30 cellular contexts compared by ENCODE assay signal in genomic region chr1:197021716-197022115, GRCh38. TPM values are rescaled to one million over a fixed set of nuclear protein-coding genes. Genes with fewer than 3 reads are reported as not detected.
DNase-seq lines count a peak whose midpoint lies in the region; ATAC-seq, FAIRE-seq and TF ChIP-seq lines count a peak whose summit lies in the region.
"Had no signal": no experiment of that assay in that cellular context is flagged by ENCODE, and none has a peak within 500 bp of the region (broad histone marks: within the 10 kb centered on the region; RNA-seq: fewer than 3 reads in every experiment).

No MANE protein-coding gene starts in this region.

- no peaks in the 10 kb centered on the region for H3K79me2 ChIP-seq in K562 (ENCODE audit: control insufficient read depth, insufficient read depth, low read length)

- no TSS peak for BruUV-seq in K562 (replicated peaks; lab: Mats Ljungman, UMichigan)

- no peaks in the 10 kb centered on the region for H3K36me3 ChIP-seq in BLaER1 treated with 17β-estradiol and CSF1 and Interleukin-3, amounts not matched to agents 10 nM and 100 nM
- H3K36me3 ChIP-seq in K562 (ENCODE audit: control insufficient read depth, insufficient read depth, low read length), result no peaks in the 10 kb centered on the region
- H3K36me3 ChIP-seq: BLaER1 had no signal

- no peaks in the 10 kb centered on the region for H3K27me3 ChIP-seq in BLaER1 treated with 17β-estradiol and CSF1 and Interleukin-3, amounts not matched to agents 10 nM and 100 nM
- no peaks in the 10 kb centered on the region for H3K27me3 ChIP-seq in K562 (ENCODE audit: control insufficient read depth in 2 of 2, insufficient read depth in 2 of 2, low read length in 2 of 2)
- H3K27me3 ChIP-seq: BLaER1 had no signal

- 3% methylated on average over 4 of the region's 4 CpGs for WGBS in K562 (ENCODE audit: insufficient coverage, low coverage, missing lambda C conversion rate)

- DNase-seq in KBM-7, result peak; percentile 79
- no peak for DNase-seq in K562 (ENCODE audit: extremely low read depth in 1 of 4, low spot score in 3 of 4)
- peak; percentile 9 for DNase-seq in iPS DF 4.7 (ENCODE audit: extremely low read depth, low spot score)
- no peak for DNase-seq in medulla oblongata (ENCODE audit: extremely low spot score)
- no peak for DNase-seq in OCI-M1 (lab: John Stamatoyannopoulos, UW)
- no peak for DNase-seq in immature natural killer cell
- no peak for DNase-seq in NCI-H2196 treated with DMSO at 0.1 percent for 48 hours (lab: John Stamatoyannopoulos, UW; ENCODE audit: unreplicated experiment)
- DNase-seq: CD4-positive, alpha-beta T cell; GOT3; IMR-90; Karpas-422; MV-4-11; NCI-H1105; NCI-H1436 treated with DMSO at 0.1 percent for 48 hours; NCI-H1930; NCI-H2107; NCI-H446; NCI-H524 treated with DMSO at 0.1 percent for 48 hours; NCI-H774; SHP77; SW 1271 had no signal

- H3K36me3 Mint-ChIP-seq in immature natural killer cell, result no peaks in the 10 kb centered on the region

- H3K4me1 Mint-ChIP-seq in immature natural killer cell, result no peaks in the 10 kb centered on the region

- no peak overlapping the region for H3K27ac Mint-ChIP-seq in immature natural killer cell
- H3K27ac Mint-ChIP-seq: CD4-positive, alpha-beta T cell had no signal

- H3K27me3 Mint-ChIP-seq in immature natural killer cell (ENCODE audit: low read depth in 3 of 3), result peaks cover 2 to 4% (median 3%) of the 10 kb centered on the region in 3 donors
- H3K27me3 Mint-ChIP-seq: CD4-positive, alpha-beta T cell had no signal

- ATAC-seq in K562, result no peak
- ATAC-seq: HCT116, Panc1 had no signal

- intact Hi-C loops in K562 (cut with micrococcal nuclease), result no loop called here

- no peak for TF ChIP-seq CTCF in K562 (IDR thresholded peaks at IDR 0.05 in 2 of 3, conservative IDR thresholded peaks at IDR 0.05 in 1 of 3; ENCODE audit: insufficient read depth in 2 of 3, low read depth in 1 of 3, low read length in 3 of 3)

- H3K27ac ChIP-seq in BLaER1 treated with 17β-estradiol and CSF1 and Interleukin-3, amounts not matched to agents 10 nM and 100 nM, result no peak overlapping the region
- no peak overlapping the region for H3K27ac ChIP-seq in K562 (ENCODE audit: extremely low read depth, low read depth, low read length)
- H3K27ac ChIP-seq: BLaER1, RWPE1 had no signal

- TF ChIP-seq POLR2A in K562 (conservative IDR thresholded peaks at IDR 0.05), result no peak

- FAIRE-seq in K562 (lab: Jason Lieb, UNC), result no peak
- FAIRE-seq: A204.1 had no signal

- in situ Hi-C loops in KBM-7 (cut with MboI; ENCODE audit: low pct_unique_long_range_greater_than_20kb, low sequenced_read_pairs), result no loop called here
- in situ Hi-C loops in K562 (cut with MboI), result no loop called here

- TF ChIP-seq EP300 in K562 (IDR thresholded peaks at IDR 0.05; ENCODE audit: low read length), result no peak

- H2AFZ ChIP-seq in K562 (ENCODE audit: low read depth, low read length), result no peak overlapping the region

- H3K9me3 Mint-ChIP-seq in immature natural killer cell, result peaks cover 0 to 8% (median 4%) of the 10 kb centered on the region in 6 donors
- H3K9me3 Mint-ChIP-seq: CD4-positive, alpha-beta T cell had no signal

- no peaks in the 10 kb centered on the region for H3K9me3 ChIP-seq in BLaER1 treated with 17β-estradiol and CSF1 and Interleukin-3, amounts not matched to agents 10 nM and 100 nM (replicated peaks in 1 of 11)
- no peaks in the 10 kb centered on the region for H3K9me3 ChIP-seq in K562 (replicated peaks; ENCODE audit: control insufficient read depth, insufficient read depth, low read depth, low read length)
- H3K9me3 ChIP-seq: BLaER1 had no signal

- H3K4me3 Mint-ChIP-seq in immature natural killer cell, result no peak overlapping the region
- H3K4me3 Mint-ChIP-seq: CD4-positive, alpha-beta T cell had no signal

- no peak overlapping the region for H3K4me3 ChIP-seq in BLaER1 treated with 17β-estradiol and CSF1 and Interleukin-3, amounts not matched to agents 10 nM and 100 nM
- no peak overlapping the region for H3K4me3 ChIP-seq in K562
- H3K4me3 ChIP-seq: BLaER1 had no signal

- CTCF ChIA-PET in K562 (lab: Yijun Ruan, JAX; ENCODE audit: low intra/inter-chr PET ratio), result no interaction called here

- TF ChIP-seq RAD21 in K562 (CRISPR knock-in tag; conservative IDR thresholded peaks at IDR 0.05 in 1 of 2, IDR thresholded peaks at IDR 0.05 in 1 of 2), result no peak

- peaks cover 0 to 9% (median 7%) of the 10 kb centered on the region in 10 experiments; a peak in 10 of 20 replicates for H3K4me1 ChIP-seq in BLaER1 treated with 17β-estradiol and CSF1 and Interleukin-3, amounts not matched to agents 10 nM and 100 nM
- H3K4me1 ChIP-seq in K562 (replicated peaks in 1 of 2; ENCODE audit: control insufficient read depth in 2 of 2, insufficient read depth in 2 of 2, low read length in 2 of 2), result no peaks in the 10 kb centered on the region

- no peak overlapping the region for H3K9ac ChIP-seq in BLaER1 treated with 17β-estradiol and CSF1 and Interleukin-3, amounts not matched to agents 10 nM and 100 nM
- no peak overlapping the region for H3K9ac ChIP-seq in K562 (ENCODE audit: insufficient read depth in 1 of 2, low read depth in 2 of 2, low read length in 2 of 2)
- H3K9ac ChIP-seq: BLaER1 had no signal

- no peaks in the 10 kb centered on the region for H4K20me1 ChIP-seq in BLaER1 treated with 17β-estradiol and CSF1 and Interleukin-3, amounts not matched to agents 10 nM and 100 nM
- H4K20me1 ChIP-seq in K562 (replicated peaks; ENCODE audit: control insufficient read depth, insufficient read depth, low read length), result no peaks in the 10 kb centered on the region
- H4K20me1 ChIP-seq: BLaER1 had no signal

- peak overlapping the region in 7 of 11 experiments; percentile 19 to 41 (median 28); a peak in 9 of 22 replicates for H3K4me2 ChIP-seq in BLaER1 treated with 17β-estradiol and CSF1 and Interleukin-3, amounts not matched to agents 10 nM and 100 nM
- H3K4me2 ChIP-seq in K562 (ENCODE audit: insufficient read depth, low read length), result no peak overlapping the region
- H3K4me2 ChIP-seq: BLaER1 had no signal

- no peaks in the 10 kb centered on the region for H3K9me1 ChIP-seq in K562 (ENCODE audit: control insufficient read depth, insufficient read depth, low read length)

- POLR2A ChIA-PET in K562 (lab: Yijun Ruan, JAX), result no interaction called here

TF ChIP-seq in K562, 482 proteins besides CTCF, POLR2A, EP300 and RAD21 (continues in another document):
- TF ChIP-seq ATF4 (CRISPR knock-in tag; IDR thresholded peaks at IDR 0.05) (peak; percentile 14; the same call in 1 of the 2 replicates), NFATC3 (IDR thresholded peaks at IDR 0.05) (no peak), FOXK1 (CRISPR knock-in tag; IDR thresholded peaks at IDR 0.05; ENCODE audit: borderline replicate concordance) (no peak)

RNA-seq across cellular contexts. Expression of gene CFHR5, which starts 44.4 kb away (rescaled TPM):
- not detected in 2 replicates for total RNA-seq in K562 (2011; cell fraction: chromatin; rRNA removed; ENCODE audit: low replicate concordance)
- total RNA-seq in K562 (2011; cell fraction: nucleolus; rRNA removed), result not detected in 2 replicates
- not detected in 2 replicates for total RNA-seq in K562 (2011; cell fraction: nucleoplasm; rRNA removed)
- total RNA-seq in K562 (2014; rRNA removed) (not detected in 2 replicates), K562 (2014; rRNA removed; fragmentation: Illumina TruSeq; extraction: Trizol) (not detected in 2 replicates), K562 (2015; rRNA removed; fragmentation: Illumina TruSeq; extraction: Trizol) (not detected in 2 replicates), K562 (2021) (not detected in 2 replicates)
- polyA plus RNA-seq in K562 (2011; rRNA removed) (not detected in 2 replicates), K562 (2014; fragmentation: Illumina TruSeq; extraction: Trizol) (not detected in 2 replicates), K562 (2014; fragmentation: Nextera tagmentation; extraction: Ambion mirVana) (not detected), K562 (2014; rRNA removed) (not detected in 2 replicates), immature natural killer cell (not detected)
- not detected in 2 replicates for polyA plus RNA-seq in K562 (2011; cell fraction: cytosol; rRNA removed)
- polyA plus RNA-seq in K562 (2011; cell fraction: nucleus; rRNA removed), result not detected in 2 replicates
- not detected in 2 replicates for polyA plus RNA-seq in K562 (2012)
- polyA minus RNA-seq in K562 (2011; rRNA and poly(A)+ RNA removed), result not detected in 2 replicates
- polyA minus RNA-seq in K562 (2011; cell fraction: cytosol; rRNA and poly(A)+ RNA removed), result not detected in 2 replicates
- not detected in 2 replicates for polyA minus RNA-seq in K562 (2011; cell fraction: nucleus; rRNA and poly(A)+ RNA removed)
- total RNA-seq: CD4-positive, alpha-beta T cell; IMR-90; MCF 10A; SK-MEL-5 had no signal
- polyA plus RNA-seq: AG04450, IMR-90 had no signal

RNA-seq across cellular contexts. Expression of gene F13B, which starts 45.3 kb away (rescaled TPM):
- total RNA-seq in K562 (2011; cell fraction: chromatin; rRNA removed; ENCODE audit: low replicate concordance), result not detected in 2 replicates
- total RNA-seq in K562 (2011; cell fraction: nucleolus; rRNA removed), result not detected in 2 replicates
- total RNA-seq in K562 (2011; cell fraction: nucleoplasm; rRNA removed), result not detected in 2 replicates
- total RNA-seq in K562 (2014; rRNA removed), result not detected in 2 replicates
- total RNA-seq in K562 (2014; rRNA removed; fragmentation: Illumina TruSeq; extraction: Trizol), result not detected in 2 replicates
- total RNA-seq in K562 (2015; rRNA removed; fragmentation: Illumina TruSeq; extraction: Trizol), result not detected in 2 replicates
- total RNA-seq in K562 (2021), result not detected in 2 replicates
- 0.08 TPM in 1 of 2 replicates, not detected in the other for polyA plus RNA-seq in K562 (2011; rRNA removed)
- polyA plus RNA-seq in K562 (2011; cell fraction: cytosol; rRNA removed), result not detected in 2 replicates
- 0.06 TPM in 1 of 2 replicates, not detected in the other for polyA plus RNA-seq in K562 (2011; cell fraction: nucleus; rRNA removed)
- polyA plus RNA-seq in K562 (2012), result 0.14 TPM in 1 of 2 replicates, not detected in the other
- polyA plus RNA-seq in K562 (2014; fragmentation: Illumina TruSeq; extraction: Trizol), result not detected in 2 replicates
- polyA plus RNA-seq in K562 (2014; fragmentation: Nextera tagmentation; extraction: Ambion mirVana), result not detected
- not detected in 2 replicates for polyA plus RNA-seq in K562 (2014; rRNA removed)
- polyA minus RNA-seq in K562 (2011; rRNA and poly(A)+ RNA removed), result not detected in 2 replicates
- polyA minus RNA-seq in K562 (2011; cell fraction: cytosol; rRNA and poly(A)+ RNA removed), result not detected in 2 replicates
- polyA minus RNA-seq in K562 (2011; cell fraction: nucleus; rRNA and poly(A)+ RNA removed), result not detected in 2 replicates
- polyA plus RNA-seq in immature natural killer cell, result not detected
- total RNA-seq: CD4-positive, alpha-beta T cell; IMR-90; MCF 10A; SK-MEL-5 had no signal
- polyA plus RNA-seq: AG04450, IMR-90 had no signal

Comparison
In these comparisons a context has a peak if more than half of its experiments do, and no peak if none do; other contexts are left out.
1. DNase-seq: peak in KBM-7 (single experiment) and iPS DF 4.7 (single experiment); none in K562 (0 of 4), medulla oblongata (single experiment), OCI-M1 (single experiment), immature natural killer cell (0 of 3) and NCI-H2196 treated with DMSO at 0.1 percent for 48 hours (single experiment).